10 cellular contexts compared by ENCODE assay signal in genomic region chr2:36450466-36451196, GRCh38.
A peak's percentile ranks its signal among the peaks of the same experiment; 100 is the strongest.
DNase-seq lines count a peak whose midpoint lies in the region; ATAC-seq and TF ChIP-seq lines count a peak whose summit lies in the region.
"Had no signal": no experiment of that assay in that cellular context is flagged by ENCODE, and none has a peak within 500 bp of the region (broad histone marks: within the 10 kb centered on the region; RNA-seq: fewer than 3 reads in every experiment).

No MANE protein-coding gene starts in this region.

- H3K9me3 Mint-ChIP-seq in HFFc6: 0 out of 2 replicates have a peak, but pooled peaks cover 4% of the 10 kb centered on the region
- H3K9me3 Mint-ChIP-seq in activated naive CD4-positive, alpha-beta T cell treated with anti-CD3 and anti-CD28 coated beads, Interleukin-2, amount 10 ng/mL, durations not matched to agents 7 days and 5 days: no peaks in the 10 kb centered on the region

- peaks cover 47% of the 10 kb centered on the region for H3K36me3 Mint-ChIP-seq in HFFc6 (ENCODE audit: low read depth)
- no peaks in the 10 kb centered on the region for H3K36me3 Mint-ChIP-seq in activated naive CD4-positive, alpha-beta T cell treated with anti-CD3 and anti-CD28 coated beads, Interleukin-2, amount 10 ng/mL, durations not matched to agents 7 days and 5 days

- no peaks in the 10 kb centered on the region; the same call in 1 of the 2 replicates for H3K4me1 Mint-ChIP-seq in HFFc6 (ENCODE audit: low read depth)
- no peaks in the 10 kb centered on the region for H3K4me1 Mint-ChIP-seq in activated naive CD4-positive, alpha-beta T cell treated with anti-CD3 and anti-CD28 coated beads, Interleukin-2, amount 10 ng/mL, durations not matched to agents 7 days and 5 days

- peaks cover 0 to 4% of the 10 kb centered on the region in 2 donors for H3K36me3 ChIP-seq in thyroid gland

- H3K27ac ChIP-seq in thyroid gland: peak overlapping the region in 2 of 3 donors; percentile 19 to 74

- intact Hi-C loops in thyroid gland (cut with DNase I): no loop called here

- no peak overlapping the region; the same call in 1 of the 2 replicates for H3K27ac Mint-ChIP-seq in HFFc6
- no peak overlapping the region for H3K27ac Mint-ChIP-seq in activated naive CD4-positive, alpha-beta T cell treated with anti-CD3 and anti-CD28 coated beads, Interleukin-2, amount 10 ng/mL, durations not matched to agents 7 days and 5 days

- TF ChIP-seq CTCF in HFFc6 (IDR thresholded peaks at IDR 0.05): no peak
- TF ChIP-seq CTCF in cardiac fibroblast (IDR thresholded peaks at IDR 0.05; ENCODE audit: low read depth, low read length): no peak
- no peak for TF ChIP-seq CTCF in thyroid gland (IDR thresholded peaks at IDR 0.05)

- 76 to 80% methylated on average over 5 of the region's 5 CpGs for WGBS in thyroid gland, 2 donors

- peaks cover 31% of the 10 kb centered on the region for H3K27me3 Mint-ChIP-seq in HFFc6 (ENCODE audit: insufficient read depth)
- H3K27me3 Mint-ChIP-seq in activated naive CD4-positive, alpha-beta T cell treated with anti-CD3 and anti-CD28 coated beads, Interleukin-2, amount 10 ng/mL, durations not matched to agents 7 days and 5 days: no peaks in the 10 kb centered on the region

- DNase-seq in HFFc6: peak; percentile 85
- DNase-seq in cardiac fibroblast (ENCODE audit: low read depth in 2 of 2): peak; percentile 85 to 89
- peak; percentile 84 for DNase-seq in kidney glomerular epithelial cell (lab: John Stamatoyannopoulos, UW)
- no peak for DNase-seq in thyroid gland
- DNase-seq in stimulated activated CD8-positive, alpha-beta memory T cell treated with anti-CD3 and anti-CD28 coated beads, Interleukin-4, amount 100 ng/mL, for 48 hours: no peak
- no peak for DNase-seq in stimulated activated CD4-positive, alpha-beta T cell treated with anti-CD3 and anti-CD28 coated beads, Interleukin-2, amount 100 ng/mL, for 24 hours
- DNase-seq in activated naive CD4-positive, alpha-beta T cell treated with anti-CD3 and anti-CD28 coated beads, Interleukin-2, amount 10 ng/mL, durations not matched to agents 7 days and 5 days: no peak
- DNase-seq: effector CD8-positive, alpha-beta T cell; midbrain had no signal

- CTCF ChIA-PET in activated naive CD4-positive, alpha-beta T cell treated with anti-CD3 and anti-CD28 coated beads, Interleukin-2, amount 10 ng/mL, durations not matched to agents 7 days and 5 days (lab: Charles Lee): no interaction called here

- H3K4me3 ChIP-seq in cardiac fibroblast (replicated peaks in 1 of 2; ENCODE audit: low read depth in 2 of 2, low read length in 2 of 2) (no peak overlapping the region), thyroid gland (replicated peaks in 1 of 3) (no peak overlapping the region)

- H3K9me3 ChIP-seq in thyroid gland: no peaks in the 10 kb centered on the region

- no peaks in the 10 kb centered on the region for H3K27me3 ChIP-seq in thyroid gland

- no peak for TF ChIP-seq POLR2A in thyroid gland (IDR thresholded peaks at IDR 0.05)

- ATAC-seq in HG03108 (IDR thresholded peaks at IDR 0.05; ENCODE audit: unreplicated experiment): no peak

- peaks cover 25 to 35% of the 10 kb centered on the region in 2 donors for H3K4me1 ChIP-seq in thyroid gland

- H3K4me3 Mint-ChIP-seq in HFFc6: peak overlapping the region; percentile 47
- no peak overlapping the region for H3K4me3 Mint-ChIP-seq in activated naive CD4-positive, alpha-beta T cell treated with anti-CD3 and anti-CD28 coated beads, Interleukin-2, amount 10 ng/mL, durations not matched to agents 7 days and 5 days

Comparison
In these comparisons a context has a peak if more than half of its experiments do, and no peak if none do; other contexts are left out.
1. DNase-seq: peak in HFFc6 (single experiment), cardiac fibroblast (2 of 2) and kidney glomerular epithelial cell (single experiment); none in thyroid gland (0 of 2), stimulated activated CD8-positive, alpha-beta memory T cell treated with anti-CD3 and anti-CD28 coated beads, Interleukin-4, amount 100 ng/mL, for 48 hours (single experiment), stimulated activated CD4-positive, alpha-beta T cell treated with anti-CD3 and anti-CD28 coated beads, Interleukin-2, amount 100 ng/mL, for 24 hours (0 of 2) and activated naive CD4-positive, alpha-beta T cell treated with anti-CD3 and anti-CD28 coated beads, Interleukin-2, amount 10 ng/mL, durations not matched to agents 7 days and 5 days (single experiment).